Comparison of ENCODE assay signal across 17 cellular contexts in genomic region chr12:109779382-109779781, GRCh38. TPM values are rescaled to one million over a fixed set of nuclear protein-coding genes. Genes with fewer than 3 reads are reported as not detected.
DNase-seq lines count a peak whose midpoint lies in the region; ATAC-seq and TF ChIP-seq lines count a peak whose summit lies in the region.
"Had no signal": no experiment of that assay in that cellular context is flagged by ENCODE, and none has a peak within 500 bp of the region (broad histone marks: within the 10 kb centered on the region; RNA-seq: fewer than 3 reads in every experiment).

No MANE protein-coding gene starts in this region.

- no peak overlapping the region for H3K27ac ChIP-seq in H9 (ENCODE audit: insufficient read length, low read depth, low read length)
- no peak overlapping the region for H3K27ac ChIP-seq in upper lobe of right lung
- no peak overlapping the region for H3K27ac ChIP-seq in gastrocnemius medialis
- H3K27ac ChIP-seq: C4-2B, dorsolateral prefrontal cortex had no signal

- peaks cover 2% of the 10 kb centered on the region; the same call in 1 of the 2 replicates for H3K27me3 Mint-ChIP-seq in H9 (ENCODE audit: low read depth)
- H3K27me3 Mint-ChIP-seq: T-helper 17 cell had no signal

- ATAC-seq in upper lobe of right lung = no peak
- ATAC-seq in gastrocnemius medialis = no peak
- ATAC-seq: T-helper 17 cell had no signal

- H3K36me3 Mint-ChIP-seq in H9 (ENCODE audit: insufficient read depth in 1 of 3, low read depth in 3 of 3) = peaks cover 0 to 6% (median 2%) of the 10 kb centered on the region in 3 experiments; a peak in 2 of 7 replicates

- no CpG with 5 or more reads among the region's 6 CpGs for WGBS in H9 (ENCODE audit: extremely low coverage, insufficient read length, low lambda C conversion rate)

- H2BK120ac ChIP-seq in H9 (ENCODE audit: low read depth, low read length, poor library complexity, severe bottlenecking) = no peak overlapping the region

- H3K36me3 ChIP-seq in BE2C (peaks cover 5% of the 10 kb centered on the region; the same call in 1 of the 2 replicates), upper lobe of right lung (no peaks in the 10 kb centered on the region), gastrocnemius medialis (no peaks in the 10 kb centered on the region)

- H3K79me2 ChIP-seq in H9 (ENCODE audit: insufficient read depth, low read length) = no peaks in the 10 kb centered on the region

- H3K23ac ChIP-seq in H9 (ENCODE audit: insufficient read length, low read depth, low read length) = no peak overlapping the region

- H4K91ac ChIP-seq in H9 (ENCODE audit: insufficient read length, low read depth, low read length) = no peak overlapping the region

- H3K4me1 Mint-ChIP-seq in H9 = peaks cover 6 to 8% of the 10 kb centered on the region in 2 experiments

- H3K4me1 ChIP-seq in BE2C (peaks cover 17% of the 10 kb centered on the region), H9 (ENCODE audit: insufficient read depth, low read length) (no peaks in the 10 kb centered on the region), upper lobe of right lung (no peaks in the 10 kb centered on the region), gastrocnemius medialis (no peaks in the 10 kb centered on the region)

- intact Hi-C loops in upper lobe of right lung (cut with DNase I) (loop anchor here (5.0 kb wide), 1 partner anchor 182 kb away; no protein-coding TSS in a partner anchor), gastrocnemius medialis (cut with DNase I; ENCODE audit: low total_unique reads) (loop anchor here (10.0 kb wide), 1 partner anchor 355 kb away; no protein-coding TSS in a partner anchor)

- H2AFZ ChIP-seq in H9 (ENCODE audit: low read length) = no peak overlapping the region

- DNase-seq in BE2C = peak; percentile 64
- peak; percentile 35 for DNase-seq in H9
- peak; percentile 48 for DNase-seq in RPMI8226
- DNase-seq in glomerular visceral epithelial cell (ENCODE audit: extremely low spot score) = peak; percentile 38
- no peak for DNase-seq in upper lobe of right lung
- no peak for DNase-seq in activated CD4-positive, alpha-beta T cell treated with anti-CD3 and anti-CD28 coated beads, Interleukin-2, amount 50 U/mL, for 4 hours
- DNase-seq in COR-L47 (lab: John Stamatoyannopoulos, UW) = no peak
- no peak for DNase-seq in gastrocnemius medialis
- DNase-seq: aorta; dorsolateral prefrontal cortex; foreskin fibroblast; MM.1S; stimulated activated CD4-positive, alpha-beta T cell treated with anti-CD3 and anti-CD28 coated beads, Interleukin-4, amount 100 ng/mL, for 24 hours; stimulated activated naive CD4-positive, alpha-beta T cell; T-helper 17 cell had no signal

- H2AK5ac ChIP-seq in H9 (ENCODE audit: insufficient read length, low read length) = no peak overlapping the region

- H4K5ac ChIP-seq in H9 (ENCODE audit: insufficient read length, low read depth, low read length) = no peak overlapping the region

- no peaks in the 10 kb centered on the region; the same call in 1 of the 2 replicates for H3K27me3 ChIP-seq in BE2C
- H3K27me3 ChIP-seq in H9 (ENCODE audit: insufficient read depth, low read length) = no peaks in the 10 kb centered on the region
- H3K27me3 ChIP-seq in upper lobe of right lung = no peaks in the 10 kb centered on the region
- no peaks in the 10 kb centered on the region for H3K27me3 ChIP-seq in gastrocnemius medialis
- H3K27me3 ChIP-seq: dorsolateral prefrontal cortex had no signal

- no peak overlapping the region for H3K4me3 Mint-ChIP-seq in H9
- H3K4me3 Mint-ChIP-seq: activated T-helper 1 cell treated with anti-CD3 and anti-CD28 coated beads, Interleukin-12 subunit alpha, Interleukin-12 subunit beta, Interleukin-2, Interleukin-4 antibody, amounts not matched to agents 30 ng/mL and 10 ng/mL and 1 ng/mL, durations not matched to agents 14 hours and 24 hours and 36 hours; T-helper 17 cell had no signal

- H3K27ac Mint-ChIP-seq in H9 = no peak overlapping the region; a peak in 1 of 7 replicates
- H3K27ac Mint-ChIP-seq: activated T-helper 1 cell treated with anti-CD3 and anti-CD28 coated beads, Interleukin-12 subunit alpha, Interleukin-12 subunit beta, Interleukin-2, Interleukin-4 antibody, amounts not matched to agents 30 ng/mL and 10 ng/mL and 1 ng/mL, durations not matched to agents 14 hours and 24 hours and 36 hours; T-helper 17 cell had no signal

- TF ChIP-seq CTCF in BE2C (IDR thresholded peaks at IDR 0.05; ENCODE audit: low read depth, low read length) = peak; percentile 39
- peak; percentile 11; the same call in 1 of the 3 replicates for TF ChIP-seq CTCF in H9 (conservative IDR thresholded peaks at IDR 0.05)
- TF ChIP-seq CTCF in upper lobe of right lung (IDR thresholded peaks at IDR 0.05) = no peak
- no peak for TF ChIP-seq CTCF in gastrocnemius medialis (IDR thresholded peaks at IDR 0.05 in 4 of 5, conservative IDR thresholded peaks at IDR 0.05 in 1 of 5)

- in situ Hi-C loops in gastrocnemius medialis (cut with MboI; ENCODE audit: low sequenced_read_pairs in 4 of 4) = loop anchor here in 3 of 4 donors (5.0 to 10.0 kb wide), 3 partner anchors 187 to 262 kb away; no protein-coding TSS in a partner anchor

- H3K18ac ChIP-seq in H9 (ENCODE audit: insufficient read length, low read depth, low read length) = no peak overlapping the region

- H2BK20ac ChIP-seq in H9 (ENCODE audit: low read depth, low read length, poor library complexity, severe bottlenecking) = no peak overlapping the region

- no peak overlapping the region for H3T11ph ChIP-seq in H9 (ENCODE audit: low read length)

- H2BK12ac ChIP-seq in H9 (ENCODE audit: insufficient read length, low read depth, low read length) = no peak overlapping the region

- H3K4me3 ChIP-seq in BE2C (ENCODE audit: low read depth, low read length) = no peak overlapping the region
- no peak overlapping the region for H3K4me3 ChIP-seq in upper lobe of right lung
- H3K4me3 ChIP-seq in gastrocnemius medialis = no peak overlapping the region
- H3K4me3 ChIP-seq: dorsolateral prefrontal cortex had no signal

- H2BK5ac ChIP-seq in H9 (ENCODE audit: insufficient read length, low read length) = no peak overlapping the region

- peaks cover 2 to 3% of the 10 kb centered on the region in 2 experiments; a peak in 2 of 5 replicates for H3K9me3 Mint-ChIP-seq in H9
- H3K9me3 Mint-ChIP-seq: activated T-helper 1 cell treated with anti-CD3 and anti-CD28 coated beads, Interleukin-12 subunit alpha, Interleukin-12 subunit beta, Interleukin-2, Interleukin-4 antibody, amounts not matched to agents 30 ng/mL and 10 ng/mL and 1 ng/mL, durations not matched to agents 14 hours and 24 hours and 36 hours had no signal

- no peak overlapping the region for H3K14ac ChIP-seq in H9 (ENCODE audit: insufficient read depth, low read length)

- no peak overlapping the region for H4K8ac ChIP-seq in H9 (replicated peaks; ENCODE audit: insufficient read length, low read depth, low read length)

- H3K9me3 ChIP-seq in BE2C (no peaks in the 10 kb centered on the region), H9 (ENCODE audit: control insufficient read depth, low read depth, low read length) (no peaks in the 10 kb centered on the region), upper lobe of right lung (no peaks in the 10 kb centered on the region), gastrocnemius medialis (no peaks in the 10 kb centered on the region)

- no peak overlapping the region for H3K9ac ChIP-seq in H9 (ENCODE audit: extremely low read depth, insufficient read length, low read length)

- no peaks in the 10 kb centered on the region for H3K23me2 ChIP-seq in H9 (ENCODE audit: insufficient read length, low read depth, low read length, poor library complexity, severe bottlenecking)

- H3K4me2 ChIP-seq in H9 (ENCODE audit: insufficient read depth, insufficient read length, low read length) = no peak overlapping the region

- no peak overlapping the region for H2BK15ac ChIP-seq in H9 (ENCODE audit: low read depth, low read length)

- no peaks in the 10 kb centered on the region for H4K20me1 ChIP-seq in H9 (ENCODE audit: control insufficient read depth, insufficient read depth, insufficient read length)

- TF ChIP-seq POLR2A in gastrocnemius medialis (IDR thresholded peaks at IDR 0.05) = no peak

- no peaks in the 10 kb centered on the region for H3K79me1 ChIP-seq in H9 (ENCODE audit: insufficient read depth, low read depth, low read length, poor library complexity, severe bottlenecking)

- H3K4ac ChIP-seq in H9 (ENCODE audit: low read depth, low read length) = no peak overlapping the region

- no peak overlapping the region for H3K56ac ChIP-seq in H9 (ENCODE audit: insufficient read length, low read depth, low read length)

RNA-seq across cellular contexts. Expression of gene TRPV4, which starts 53.8 kb away (rescaled TPM):
- not detected for polyA plus RNA-seq in BE2C (2012; ENCODE audit: insufficient read depth, insufficient read length, low read depth)
- total RNA-seq in H9 (2021) (4.9 TPM in 2 replicates), upper lobe of right lung (4.5 TPM), gastrocnemius medialis (not detected)
- total RNA-seq: activated T-helper 1 cell treated with anti-CD3 and anti-CD28 coated beads, Interleukin-12 subunit alpha, Interleukin-12 subunit beta, Interleukin-2, Interleukin-4 antibody, amounts not matched to agents 30 ng/mL and 10 ng/mL and 1 ng/mL, durations not matched to agents 14 hours and 24 hours and 36 hours; T-helper 17 cell had no signal

Comparison
In these comparisons a context has a peak if more than half of its experiments do, and no peak if none do; other contexts are left out.
1. DNase-seq: peak in BE2C (single experiment), H9 (single experiment), RPMI8226 (single experiment) and glomerular visceral epithelial cell (single experiment); none in upper lobe of right lung (single experiment), activated CD4-positive, alpha-beta T cell treated with anti-CD3 and anti-CD28 coated beads, Interleukin-2, amount 50 U/mL, for 4 hours (0 of 2), COR-L47 (single experiment) and gastrocnemius medialis (0 of 2).
2. CTCF ChIP-seq: peak in BE2C (single experiment) and H9 (single experiment); none in upper lobe of right lung (single experiment) and gastrocnemius medialis (0 of 5).